Comparison of ENCODE assay signal across 10 cellular contexts in genomic region chr4:38130884-38131283, GRCh38.
DNase-seq lines count a peak whose midpoint lies in the region; ATAC-seq and TF ChIP-seq lines count a peak whose summit lies in the region.
"Had no signal": no experiment of that assay in that cellular context is flagged by ENCODE, and none has a peak within 500 bp of the region (broad histone marks: within the 10 kb centered on the region; RNA-seq: fewer than 3 reads in every experiment).

No MANE protein-coding gene starts in this region.

- H3K27me3 Mint-ChIP-seq in activated naive CD4-positive, alpha-beta T cell treated with anti-CD3 and anti-CD28 coated beads, Interleukin-2, amount 10 ng/mL, durations not matched to agents 7 days and 5 days: no peaks in the 10 kb centered on the region
- peaks cover 0 to 2% (median 0%) of the 10 kb centered on the region in 5 donors for H3K27me3 Mint-ChIP-seq in naive thymus-derived CD4-positive, alpha-beta T cell

- H3K27me3 ChIP-seq in ascending aorta (no peaks in the 10 kb centered on the region), transverse colon (no peaks in the 10 kb centered on the region)
- H3K27me3 ChIP-seq in naive thymus-derived CD4-positive, alpha-beta T cell (ENCODE audit: control insufficient read depth in 2 of 2, insufficient read depth in 2 of 2, low read length in 2 of 2): no peaks in the 10 kb centered on the region

- intact Hi-C loops in ascending aorta (cut with DNase I): loop anchor here (5.0 kb wide), 2 partner anchors 34 to 59 kb away; no protein-coding TSS in a partner anchor
- intact Hi-C loops in naive thymus-derived CD4-positive, alpha-beta T cell (cut with micrococcal nuclease): loop anchor here (1.0 to 10.0 kb wide), 15 partner anchors 24 to 1924 kb away; partner anchors contain the start of genes N4BP2 (in 1 of the 2), TLR6 (in 1 of the 2) and WDR19 (in 1 of the 2)
- intact Hi-C loops in transverse colon (cut with DNase I; ENCODE audit: low total_unique reads): no loop called here

- no peak overlapping the region for H3K4me3 ChIP-seq in ascending aorta
- H3K4me3 ChIP-seq in naive thymus-derived CD4-positive, alpha-beta T cell (ENCODE audit: low read length): no peak overlapping the region
- no peak overlapping the region for H3K4me3 ChIP-seq in transverse colon

- peaks cover 70% of the 10 kb centered on the region for H3K4me1 Mint-ChIP-seq in activated naive CD4-positive, alpha-beta T cell treated with anti-CD3 and anti-CD28 coated beads, Interleukin-2, amount 10 ng/mL, durations not matched to agents 7 days and 5 days
- peaks cover 37 to 68% (median 57%) of the 10 kb centered on the region in 7 donors for H3K4me1 Mint-ChIP-seq in naive thymus-derived CD4-positive, alpha-beta T cell

- H3K4me1 ChIP-seq in ascending aorta (peaks cover 0 to 15% of the 10 kb centered on the region in 2 donors), transverse colon (peaks cover 40 to 68% (median 56%) of the 10 kb centered on the region in 4 donors)
- H3K4me1 ChIP-seq in naive thymus-derived CD4-positive, alpha-beta T cell (ENCODE audit: control insufficient read depth in 2 of 2, insufficient read depth in 2 of 2, low read length in 2 of 2): peaks cover 37 to 56% of the 10 kb centered on the region in 2 donors

- TF ChIP-seq CTCF in ascending aorta (IDR thresholded peaks at IDR 0.05): no peak
- TF ChIP-seq CTCF in transverse colon (IDR thresholded peaks at IDR 0.05): no peak

- peak overlapping the region; percentile 17 for H3K4me3 Mint-ChIP-seq in activated naive CD4-positive, alpha-beta T cell treated with anti-CD3 and anti-CD28 coated beads, Interleukin-2, amount 10 ng/mL, durations not matched to agents 7 days and 5 days
- H3K4me3 Mint-ChIP-seq in naive thymus-derived CD4-positive, alpha-beta T cell: peak overlapping the region in 8 of 10 donors; percentile 8 to 78 (median 75)

- CTCF ChIA-PET in activated naive CD4-positive, alpha-beta T cell treated with anti-CD3 and anti-CD28 coated beads, Interleukin-2, amount 10 ng/mL, durations not matched to agents 7 days and 5 days (lab: Charles Lee): no interaction called here
- CTCF ChIA-PET in naive thymus-derived CD4-positive, alpha-beta T cell (lab: Charles Lee): interaction anchor here (0.9 kb wide), 1 partner anchor 600 kb away, joined by 3 read pairs; no protein-coding TSS in a partner anchor

- no peak for DNase-seq in activated naive CD4-positive, alpha-beta T cell treated with anti-CD3 and anti-CD28 coated beads, Interleukin-2, amount 10 ng/mL, durations not matched to agents 7 days and 5 days
- DNase-seq in activated naive CD4-positive, alpha-beta T cell treated with anti-CD3 and anti-CD28 coated beads, Interleukin-2, amount 50 U/mL, for 16 hours: no peak
- DNase-seq in ascending aorta (ENCODE audit: low spot score in 2 of 2): no peak
- DNase-seq in naive thymus-derived CD4-positive, alpha-beta T cell: no peak
- no peak for DNase-seq in transverse colon
- DNase-seq in kidney tubule cell (ENCODE audit: low spot score): no peak
- no peak for DNase-seq in COR-L47 (lab: John Stamatoyannopoulos, UW)
- DNase-seq: activated gamma-delta T cell, head of caudate nucleus had no signal

- peak overlapping the region; percentile 91 for H3K27ac Mint-ChIP-seq in activated naive CD4-positive, alpha-beta T cell treated with anti-CD3 and anti-CD28 coated beads, Interleukin-2, amount 10 ng/mL, durations not matched to agents 7 days and 5 days
- peak overlapping the region; percentile 53 to 97 (median 89) for H3K27ac Mint-ChIP-seq in naive thymus-derived CD4-positive, alpha-beta T cell

- POLR2A ChIA-PET in naive thymus-derived CD4-positive, alpha-beta T cell (lab: Charles Lee): no interaction called here

- in situ Hi-C loops in transverse colon (cut with MboI; ENCODE audit: low pct_ligation_motif_present in 1 of 4, low pct_unique_long_range_greater_than_20kb in 1 of 4, low sequenced_read_pairs in 3 of 4): no loop called here

- H3K9me3 ChIP-seq in ascending aorta (no peaks in the 10 kb centered on the region), transverse colon (no peaks in the 10 kb centered on the region)
- no peaks in the 10 kb centered on the region for H3K9me3 ChIP-seq in naive thymus-derived CD4-positive, alpha-beta T cell (ENCODE audit: control insufficient read depth in 2 of 3, low read length in 3 of 3)

- ATAC-seq in naive thymus-derived CD4-positive, alpha-beta T cell: no peak
- no peak for ATAC-seq in HG03095 (IDR thresholded peaks at IDR 0.05; ENCODE audit: unreplicated experiment)

- WGBS in transverse colon (ENCODE audit: low coverage in 1 of 2), 2 donors: 50 to 83% methylated on average over 2 to 3 of the region's 3 CpGs

- H3K9me3 Mint-ChIP-seq in activated naive CD4-positive, alpha-beta T cell treated with anti-CD3 and anti-CD28 coated beads, Interleukin-2, amount 10 ng/mL, durations not matched to agents 7 days and 5 days: no peaks in the 10 kb centered on the region
- no peaks in the 10 kb centered on the region for H3K9me3 Mint-ChIP-seq in naive thymus-derived CD4-positive, alpha-beta T cell

- peaks cover 74% of the 10 kb centered on the region for H3K36me3 Mint-ChIP-seq in activated naive CD4-positive, alpha-beta T cell treated with anti-CD3 and anti-CD28 coated beads, Interleukin-2, amount 10 ng/mL, durations not matched to agents 7 days and 5 days
- H3K36me3 Mint-ChIP-seq in naive thymus-derived CD4-positive, alpha-beta T cell: peaks cover 0 to 47% (median 31%) of the 10 kb centered on the region in 5 donors

- peaks cover 31 to 46% of the 10 kb centered on the region in 2 donors for H3K36me3 ChIP-seq in ascending aorta
- H3K36me3 ChIP-seq in naive thymus-derived CD4-positive, alpha-beta T cell (ENCODE audit: control insufficient read depth in 2 of 3, insufficient read depth in 3 of 3, low read length in 3 of 3): peaks cover 0 to 17% (median 0%) of the 10 kb centered on the region in 3 experiments
- H3K36me3 ChIP-seq in transverse colon: no peaks in the 10 kb centered on the region

- no peak for TF ChIP-seq POLR2A in transverse colon (IDR thresholded peaks at IDR 0.05)

- H3K27ac ChIP-seq in ascending aorta (peak overlapping the region; percentile 65 to 80), transverse colon (peak overlapping the region; percentile 80 to 86 (median 84))
- peak overlapping the region; percentile 8 for H3K27ac ChIP-seq in naive thymus-derived CD4-positive, alpha-beta T cell (ENCODE audit: low read depth, low read length)

- no peak for TF ChIP-seq EP300 in transverse colon (IDR thresholded peaks at IDR 0.05; ENCODE audit: low read depth)

Comparison
In these comparisons a context has a peak if more than half of its experiments do, and no peak if none do; other contexts are left out.
1. H3K27ac ChIP-seq: peak in every context shown above with its lines; median percentile 84 in transverse colon; 72 in ascending aorta; 8 in naive thymus-derived CD4-positive, alpha-beta T cell.